ENCODE assay signal across 8 cellular contexts in the genomic region with DNA sequence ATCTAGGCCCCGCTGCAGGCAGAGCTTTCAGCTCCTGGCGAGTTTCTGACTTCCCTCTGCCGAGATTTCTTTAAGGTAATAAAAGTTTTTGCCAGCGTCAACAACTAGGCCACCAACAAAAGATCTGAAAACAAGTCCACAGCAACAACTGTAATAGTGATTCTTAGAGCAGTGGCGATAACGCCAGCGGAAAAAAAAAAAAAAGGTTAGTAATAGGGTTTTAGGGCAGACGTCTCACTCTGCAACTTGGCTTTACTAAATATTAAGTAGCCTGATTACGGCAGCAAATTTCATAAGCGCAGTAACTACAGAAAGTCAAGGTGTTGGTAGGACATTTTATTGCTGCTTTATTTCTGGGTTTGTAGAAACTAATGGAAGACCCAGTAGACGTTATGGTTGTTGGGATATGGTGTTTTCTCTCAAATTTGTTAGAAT. TPM values are rescaled to one million over a fixed set of nuclear protein-coding genes. Genes with fewer than 3 reads are reported as not detected.
A peak's percentile ranks its signal among the peaks of the same experiment; 100 is the strongest.
DNase-seq lines count a peak whose midpoint lies in the region; ATAC-seq and TF ChIP-seq lines count a peak whose summit lies in the region.

No MANE protein-coding gene starts in this region.

- WGBS in esophagus squamous epithelium, 2 donors, result 1 to 2% methylated on average over 10 of the region's 11 CpGs

- H3K4me3 Mint-ChIP-seq in progenitor cell of endocrine pancreas (ENCODE audit: low read depth), result peak overlapping the region; percentile 93

- H3K27me3 Mint-ChIP-seq in progenitor cell of endocrine pancreas, result no peaks in the 10 kb centered on the region

- H3K36me3 ChIP-seq in ES-I3 (ENCODE audit: insufficient read depth, low read length) (no peaks in the 10 kb centered on the region), RWPE2 (ENCODE audit: low read depth) (peaks cover 11% of the 10 kb centered on the region), esophagus squamous epithelium (no peaks in the 10 kb centered on the region)

- H3K4me3 ChIP-seq in RWPE2 (ENCODE audit: severe bottlenecking) (peak overlapping the region; percentile 64), esophagus squamous epithelium (peak overlapping the region; percentile 60 to 85 (median 78))

- no peaks in the 10 kb centered on the region for H3K9me3 ChIP-seq in ES-I3 (ENCODE audit: control insufficient read depth, insufficient read depth, low read length)
- H3K9me3 ChIP-seq in RWPE2 (ENCODE audit: severe bottlenecking), result no peaks in the 10 kb centered on the region
- no peaks in the 10 kb centered on the region for H3K9me3 ChIP-seq in esophagus squamous epithelium

- H3K27ac Mint-ChIP-seq in progenitor cell of endocrine pancreas, result peak overlapping the region; percentile 98

- intact Hi-C loops in esophagus squamous epithelium (cut with DNase I), result no loop called here

- H3K9ac ChIP-seq in ES-I3 (ENCODE audit: low read depth, low read length), result peak overlapping the region; percentile 83

- no peak for ATAC-seq in RWPE2 (ENCODE audit: low read depth)

- no peaks in the 10 kb centered on the region for H3K27me3 ChIP-seq in RWPE2 (ENCODE audit: insufficient read depth, poor library complexity, severe bottlenecking)
- H3K27me3 ChIP-seq in esophagus squamous epithelium, result no peaks in the 10 kb centered on the region

- peaks cover 10% of the 10 kb centered on the region for H3K4me1 Mint-ChIP-seq in progenitor cell of endocrine pancreas (ENCODE audit: low read depth)

- no peak for TF ChIP-seq POLR2A in esophagus squamous epithelium (IDR thresholded peaks at IDR 0.05)

- no peaks in the 10 kb centered on the region for H3K4me1 ChIP-seq in ES-I3 (ENCODE audit: insufficient read depth, low read length)
- no peaks in the 10 kb centered on the region for H3K4me1 ChIP-seq in RWPE2 (ENCODE audit: insufficient read depth, poor library complexity, severe bottlenecking)
- H3K4me1 ChIP-seq in esophagus squamous epithelium, result peaks cover 0 to 36% (median 7%) of the 10 kb centered on the region in 3 donors

- peak overlapping the region; percentile 61 for H3K27ac ChIP-seq in RWPE2 (ENCODE audit: poor library complexity, severe bottlenecking)
- peak overlapping the region; percentile 83 to 95 (median 93) for H3K27ac ChIP-seq in esophagus squamous epithelium

- DNase-seq in RWPE2 (ENCODE audit: low spot score), result no peak
- DNase-seq in esophagus squamous epithelium (lab: John Stamatoyannopoulos, UW), result no peak
- no peak for DNase-seq in progenitor cell of endocrine pancreas (ENCODE audit: low spot score, unreplicated experiment)
- no peak for DNase-seq in HUDEP-2 (lab: John Stamatoyannopoulos, UW; ENCODE audit: unreplicated experiment in 76 of 76)
- no peak for DNase-seq in NCI-H774 (lab: John Stamatoyannopoulos, UW)
- no peak for DNase-seq in Kasumi-1 (lab: John Stamatoyannopoulos, UW)
- no peak for DNase-seq in pons (ENCODE audit: low spot score)

- H3K9me3 Mint-ChIP-seq in progenitor cell of endocrine pancreas (ENCODE audit: low read depth), result no peaks in the 10 kb centered on the region

- H3K36me3 Mint-ChIP-seq in progenitor cell of endocrine pancreas (ENCODE audit: insufficient read depth), result peaks cover 4% of the 10 kb centered on the region

- TF ChIP-seq CTCF in RWPE2 (IDR thresholded peaks at IDR 0.05; ENCODE audit: poor library complexity, severe bottlenecking) (no peak), esophagus squamous epithelium (IDR thresholded peaks at IDR 0.05) (no peak), progenitor cell of endocrine pancreas (IDR thresholded peaks at IDR 0.05; ENCODE audit: unreplicated experiment) (no peak)

RNA-seq across cellular contexts. Expression of a gene that starts 0.5 kb away (rescaled TPM):
- 10 to 100 TPM in 3 of 4 donors, 1 to 10 TPM in 1; 9.3 to 22.5 (median 17.2) TPM for total RNA-seq in esophagus squamous epithelium
- total RNA-seq in progenitor cell of endocrine pancreas, result 31.1 and 33.1 TPM in 2 replicates
